Comparison of ENCODE assay signal across 30 cellular contexts in genomic region chr4:133161570-133161969, GRCh38. TPM values are rescaled to one million over a fixed set of nuclear protein-coding genes. Genes with fewer than 3 reads are reported as not detected.
"Had no signal": no experiment of that assay in that cellular context is flagged by ENCODE, and none has a peak within 500 bp of the region (broad histone marks: within the 10 kb centered on the region; RNA-seq: fewer than 3 reads in every experiment).

No MANE protein-coding gene starts in this region.

- H3K4me1 ChIP-seq: neural progenitor cell, parathyroid adenoma, psoas muscle, right lobe of liver, sigmoid colon, spleen, suprapubic skin, testis, tibial artery, transverse colon, upper lobe of right lung, uterus had no signal

- H2AFZ ChIP-seq: neural progenitor cell, parathyroid adenoma had no signal

- H3K27me3 ChIP-seq: neural progenitor cell, ovary, right lobe of liver, sigmoid colon, spleen, testis, tibial artery, transverse colon, upper lobe of right lung had no signal

- H3K36me3 ChIP-seq: neural progenitor cell, ovary, right lobe of liver, sigmoid colon, spleen, suprapubic skin, tibial artery, transverse colon, upper lobe of right lung, uterus had no signal

- DNase-seq: natural killer cell; occipital lobe; ovary; psoas muscle; right cardiac atrium; right lobe of liver; sigmoid colon; small intestine; spleen; stimulated activated CD4-positive, alpha-beta T cell treated with anti-CD3 and anti-CD28 coated beads, Interleukin-12 subunit alpha, Interleukin-12 subunit beta, amount 100 ng/mL, for 4 hours; stimulated activated CD4-positive, alpha-beta T cell treated with anti-CD3 and anti-CD28 coated beads, Interleukin-1b, Interleukin-23, amount 100 ng/mL, for 48 hours; stimulated activated CD4-positive, alpha-beta T cell treated with anti-CD3 and anti-CD28 coated beads, Interleukin-4, amount 100 ng/mL, for 1 hour; stimulated activated CD4-positive, alpha-beta T cell treated with anti-CD3 and anti-CD28 coated beads, Interleukin-4, amount 100 ng/mL, for 4 hours; stimulated activated CD8-positive, alpha-beta memory T cell treated with anti-CD3 and anti-CD28 coated beads, Interleukin-4, amount 100 ng/mL, for 48 hours; stimulated activated naive CD4-positive, alpha-beta T cell; stimulated activated naive CD8-positive, alpha-beta T cell treated with anti-CD3 and anti-CD28 coated beads, Interleukin-15, amount 100 ng/mL, for 72 hours; stimulated activated naive CD8-positive, alpha-beta T cell treated with anti-CD3 and anti-CD28 coated beads, Interleukin-15, Interleukin-2, amounts not matched to agents 100 U/mL and 50 U/mL, for 24 hours; substantia nigra; testis; tibial artery; transverse colon; upper lobe of right lung; uterus had no signal

- H3K27ac ChIP-seq: neural progenitor cell, ovary, parathyroid adenoma, psoas muscle, right lobe of liver, sigmoid colon, spleen, suprapubic skin, testis, tibial artery, transverse colon, upper lobe of right lung, uterus had no signal

- H3K9me3 Mint-ChIP-seq: nephron; neural progenitor cell; stimulated activated memory B cell treated with anti-CD40 and anti-IgM and Interleukin-4, amounts not matched to agents 10 μg/mL and 1 μg/mL and 100 μg/mL, for 72 hours; stimulated activated naive CD8-positive, alpha-beta T cell treated with anti-CD3 and anti-CD28 coated beads, Interleukin-15, amount 100 ng/mL, for 72 hours; type B pancreatic cell had no signal

- H3K4me3 Mint-ChIP-seq: natural killer cell; nephron; neural progenitor cell; stimulated activated memory B cell treated with anti-CD40 and anti-IgM and Interleukin-4, amounts not matched to agents 10 μg/mL and 1 μg/mL and 100 μg/mL, for 72 hours; stimulated activated naive CD8-positive, alpha-beta T cell treated with anti-CD3 and anti-CD28 coated beads, Interleukin-15, amount 100 ng/mL, for 72 hours; type B pancreatic cell had no signal

- ATAC-seq: natural killer cell; psoas muscle; right cardiac atrium; right lobe of liver; stimulated activated memory B cell treated with anti-CD40 and anti-IgM and Interleukin-4, amounts not matched to agents 10 μg/mL and 1 μg/mL and 100 μg/mL, for 72 hours; stimulated activated naive CD8-positive, alpha-beta T cell treated with anti-CD3 and anti-CD28 coated beads, Interleukin-15, amount 100 ng/mL, for 72 hours; stimulated activated naive CD8-positive, alpha-beta T cell treated with anti-CD3 and anti-CD28 coated beads, Interleukin-15, Interleukin-2, amounts not matched to agents 100 U/mL and 50 U/mL, for 24 hours; upper lobe of right lung had no signal

- H3K4me3 ChIP-seq: neural progenitor cell, ovary, psoas muscle, right lobe of liver, sigmoid colon, spleen, suprapubic skin, testis, tibial artery, transverse colon, upper lobe of right lung, uterus had no signal

- H3K4me1 Mint-ChIP-seq: natural killer cell; stimulated activated memory B cell treated with anti-CD40 and anti-IgM and Interleukin-4, amounts not matched to agents 10 μg/mL and 1 μg/mL and 100 μg/mL, for 72 hours; stimulated activated naive CD8-positive, alpha-beta T cell treated with anti-CD3 and anti-CD28 coated beads, Interleukin-15, amount 100 ng/mL, for 72 hours had no signal

- H3K27ac Mint-ChIP-seq: natural killer cell; nephron; neural progenitor cell; progenitor cell of endocrine pancreas; stimulated activated memory B cell treated with anti-CD40 and anti-IgM and Interleukin-4, amounts not matched to agents 10 μg/mL and 1 μg/mL and 100 μg/mL, for 72 hours; stimulated activated naive CD8-positive, alpha-beta T cell treated with anti-CD3 and anti-CD28 coated beads, Interleukin-15, amount 100 ng/mL, for 72 hours; type B pancreatic cell had no signal

- H3K79me2 ChIP-seq: parathyroid adenoma had no signal

- H3K27me3 Mint-ChIP-seq: stimulated activated memory B cell treated with anti-CD40 and anti-IgM and Interleukin-4, amounts not matched to agents 10 μg/mL and 1 μg/mL and 100 μg/mL, for 72 hours; stimulated activated naive CD8-positive, alpha-beta T cell treated with anti-CD3 and anti-CD28 coated beads, Interleukin-15, amount 100 ng/mL, for 72 hours had no signal

- H3K36me3 Mint-ChIP-seq: natural killer cell; neural progenitor cell; stimulated activated memory B cell treated with anti-CD40 and anti-IgM and Interleukin-4, amounts not matched to agents 10 μg/mL and 1 μg/mL and 100 μg/mL, for 72 hours; type B pancreatic cell had no signal

- H3K4me2 ChIP-seq: neural progenitor cell had no signal

- H3K9ac ChIP-seq: neural progenitor cell, parathyroid adenoma had no signal

- H3K9me3 ChIP-seq: ovary, psoas muscle, right lobe of liver, sigmoid colon, spleen, suprapubic skin, testis, tibial artery, transverse colon, upper lobe of right lung, uterus had no signal

RNA-seq across cellular contexts. Expression of gene PCDH10, which starts 12.5 kb away (rescaled TPM):
- total RNA-seq: natural killer cell had no signal
